ENCODE assay signal across 15 cellular contexts in the genomic region with DNA sequence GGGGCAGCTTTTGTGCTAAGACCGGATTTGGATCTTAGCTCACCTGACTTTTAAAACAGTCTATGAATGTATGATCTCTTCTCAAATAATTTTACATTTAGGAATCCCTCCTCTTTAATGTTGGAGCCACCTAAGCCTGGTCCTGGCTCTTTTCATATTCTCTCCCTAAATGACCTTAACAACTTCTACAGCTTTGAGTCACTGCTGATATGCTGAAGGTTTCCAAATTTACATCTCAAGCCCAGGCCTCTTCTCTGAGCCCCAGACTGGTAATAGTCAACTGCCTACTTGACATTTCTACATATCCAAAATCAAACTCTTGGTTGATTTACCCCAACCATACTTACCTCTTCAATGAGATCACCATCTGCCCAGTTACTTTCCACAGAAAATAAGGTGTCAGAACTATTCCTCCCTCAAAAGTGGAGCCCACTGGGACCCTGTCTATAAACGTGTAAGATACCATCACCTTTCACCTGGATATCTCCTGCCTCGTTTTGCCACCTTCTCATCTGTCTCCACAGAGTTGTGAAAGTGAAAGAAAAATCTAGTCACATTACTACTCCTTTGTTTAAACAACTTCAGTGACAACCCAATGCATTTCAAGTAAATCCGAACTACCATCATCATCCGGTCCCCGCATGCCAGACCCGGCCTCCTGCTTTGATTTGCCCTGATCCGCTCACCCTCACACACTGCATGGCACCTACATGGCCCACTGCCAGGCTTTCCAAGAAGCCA. TPM values are rescaled to one million over a fixed set of nuclear protein-coding genes. Genes with fewer than 3 reads are reported as not detected.
DNase-seq lines count a peak whose midpoint lies in the region; ATAC-seq and TF ChIP-seq lines count a peak whose summit lies in the region.
"Had no signal": no experiment of that assay in that cellular context is flagged by ENCODE, and none has a peak within 500 bp of the region (broad histone marks: within the 10 kb centered on the region; RNA-seq: fewer than 3 reads in every experiment).

No MANE protein-coding gene starts in this region.

- H3K4me1 Mint-ChIP-seq in activated naive CD4-positive, alpha-beta T cell treated with anti-CD3 and anti-CD28 coated beads, Interleukin-2, amount 50 U/mL, for 24 hours = peaks cover 4% of the 10 kb centered on the region
- peaks cover 14% of the 10 kb centered on the region for H3K4me1 Mint-ChIP-seq in T-helper 2 cell treated with Interferon-gamma antibody and Interleukin-4, amounts not matched to agents 5 μg/mL and 100 μg/mL, for 36 hours (ENCODE audit: low read depth)
- peaks cover 0 to 13% of the 10 kb centered on the region in 2 donors for H3K4me1 Mint-ChIP-seq in immature natural killer cell

- no peaks in the 10 kb centered on the region for H3K27me3 ChIP-seq in thoracic aorta (replicated peaks; ENCODE audit: insufficient read depth)

- no peak for ATAC-seq in thoracic aorta (ENCODE audit: insufficient number of reproducible peaks, low FRiP score, low read depth)
- ATAC-seq in GM18861 (IDR thresholded peaks at IDR 0.05; ENCODE audit: unreplicated experiment) = no peak

- peak overlapping the region; percentile 63 for H3K27ac Mint-ChIP-seq in activated naive CD4-positive, alpha-beta T cell treated with anti-CD3 and anti-CD28 coated beads, Interleukin-2, amount 50 U/mL, for 24 hours
- H3K27ac Mint-ChIP-seq in T-helper 2 cell treated with Interferon-gamma antibody and Interleukin-4, amounts not matched to agents 5 μg/mL and 100 μg/mL, for 36 hours = peak overlapping the region; percentile 70
- peak overlapping the region in 5 of 6 donors; percentile 10 to 47 (median 23) for H3K27ac Mint-ChIP-seq in immature natural killer cell

- H3K9me3 Mint-ChIP-seq in activated naive CD4-positive, alpha-beta T cell treated with anti-CD3 and anti-CD28 coated beads, Interleukin-2, amount 50 U/mL, for 24 hours = no peaks in the 10 kb centered on the region
- H3K9me3 Mint-ChIP-seq in T-helper 2 cell treated with Interferon-gamma antibody and Interleukin-4, amounts not matched to agents 5 μg/mL and 100 μg/mL, for 36 hours = no peaks in the 10 kb centered on the region
- H3K9me3 Mint-ChIP-seq in immature natural killer cell = no peaks in the 10 kb centered on the region

- H3K9me3 ChIP-seq in thoracic aorta = no peaks in the 10 kb centered on the region

- no peak for TF ChIP-seq CTCF in thoracic aorta (IDR thresholded peaks at IDR 0.05)

- no peak for DNase-seq in activated naive CD4-positive, alpha-beta T cell treated with Interleukin-2 at 50 U/mL for 16 hours
- DNase-seq in T-helper 2 cell treated with Interferon-gamma antibody and Interleukin-4, amounts not matched to agents 5 μg/mL and 100 μg/mL, for 36 hours (ENCODE audit: low spot score) = no peak
- DNase-seq in immature natural killer cell (no peak), thoracic aorta (ENCODE audit: low spot score) (no peak), NOMO-1 (lab: John Stamatoyannopoulos, UW; ENCODE audit: unreplicated experiment in 2 of 2) (no peak)
- DNase-seq in stimulated activated CD4-positive, alpha-beta T cell treated with anti-CD3 and anti-CD28 coated beads, Interleukin-1b, Interleukin-23, amount 100 ng/mL, for 48 hours = no peak
- DNase-seq: activated CD8-positive, alpha-beta memory T cell treated with anti-CD3 and anti-CD28 coated beads, Interleukin-2, amount 50 U/mL, for 4 hours; aorta; hippocampal formation; left cardiac atrium; NCI-H146; trophoblast cell had no signal

- no peaks in the 10 kb centered on the region for H3K27me3 Mint-ChIP-seq in activated naive CD4-positive, alpha-beta T cell treated with anti-CD3 and anti-CD28 coated beads, Interleukin-2, amount 50 U/mL, for 24 hours
- H3K27me3 Mint-ChIP-seq in T-helper 2 cell treated with Interferon-gamma antibody and Interleukin-4, amounts not matched to agents 5 μg/mL and 100 μg/mL, for 36 hours (ENCODE audit: low read depth) = no peaks in the 10 kb centered on the region
- H3K27me3 Mint-ChIP-seq in immature natural killer cell (ENCODE audit: low read depth in 3 of 3) = peaks cover 0 to 1% (median 0%) of the 10 kb centered on the region in 3 donors

- H3K27ac ChIP-seq in thoracic aorta = peak overlapping the region; percentile 7 to 47
- H3K27ac ChIP-seq: SK-N-MC had no signal

- no peak overlapping the region for H3K4me3 Mint-ChIP-seq in activated naive CD4-positive, alpha-beta T cell treated with anti-CD3 and anti-CD28 coated beads, Interleukin-2, amount 50 U/mL, for 24 hours
- H3K4me3 Mint-ChIP-seq in T-helper 2 cell treated with Interferon-gamma antibody and Interleukin-4, amounts not matched to agents 5 μg/mL and 100 μg/mL, for 36 hours = no peak overlapping the region
- no peak overlapping the region for H3K4me3 Mint-ChIP-seq in immature natural killer cell

- peaks cover 16% of the 10 kb centered on the region for H3K36me3 Mint-ChIP-seq in activated naive CD4-positive, alpha-beta T cell treated with anti-CD3 and anti-CD28 coated beads, Interleukin-2, amount 50 U/mL, for 24 hours
- H3K36me3 Mint-ChIP-seq in T-helper 2 cell treated with Interferon-gamma antibody and Interleukin-4, amounts not matched to agents 5 μg/mL and 100 μg/mL, for 36 hours (ENCODE audit: low read depth) = peaks cover 56% of the 10 kb centered on the region
- peaks cover 15 to 58% (median 41%) of the 10 kb centered on the region in 3 donors for H3K36me3 Mint-ChIP-seq in immature natural killer cell

- H3K4me3 ChIP-seq in thoracic aorta = no peak overlapping the region
- H3K4me3 ChIP-seq: SK-N-MC had no signal

- peaks cover 3 to 42% of the 10 kb centered on the region in 2 donors for H3K4me1 ChIP-seq in thoracic aorta (ENCODE audit: control insufficient read depth in 1 of 2, low read depth in 2 of 2)

- peaks cover 11% of the 10 kb centered on the region for H3K36me3 ChIP-seq in thoracic aorta

RNA-seq across cellular contexts. Expression of gene UBP1, which starts 48.8 kb away (rescaled TPM):
- 10 to 100 TPM in 2 of 3 donors, 1 to 10 TPM in 1; 9.5 to 12.4 (median 10.3) TPM for polyA plus RNA-seq in immature natural killer cell
- total RNA-seq in thoracic aorta = 10 to 100 TPM; 69.0 to 92.2 TPM
